Comparison of ENCODE assay signal across 21 cellular contexts in the genomic region with DNA sequence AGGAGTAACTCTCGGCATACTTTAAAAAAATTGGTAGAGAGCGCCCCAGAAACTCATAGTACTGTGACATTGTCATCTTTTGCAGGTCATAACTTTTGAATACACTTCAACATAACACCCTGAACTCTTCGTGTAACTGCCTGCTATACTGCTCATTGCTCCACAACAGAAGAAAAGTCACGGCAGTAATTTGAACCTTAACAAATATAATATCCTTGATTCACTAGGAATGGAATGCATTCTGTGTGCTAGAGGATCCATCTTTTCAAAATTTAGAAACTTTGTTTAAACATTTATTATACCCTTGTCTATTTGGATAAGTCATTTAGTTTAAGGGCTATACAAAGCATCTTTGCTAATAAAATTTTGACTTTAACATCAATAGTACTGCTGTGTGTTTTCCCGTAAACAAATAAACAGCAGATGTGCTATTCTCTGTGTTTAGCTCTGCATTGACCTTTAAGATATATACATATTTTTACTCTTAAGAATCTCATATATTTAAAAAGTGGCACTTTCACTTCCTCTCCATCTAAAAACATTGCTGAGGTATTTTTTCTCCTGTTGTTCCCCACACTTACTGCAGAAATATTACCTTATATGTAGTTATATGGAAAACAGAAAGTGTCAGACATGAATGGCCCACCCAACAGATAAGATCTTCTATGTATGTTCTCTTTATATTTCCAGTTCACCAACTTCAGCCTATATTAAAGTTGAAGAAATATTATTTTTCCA.
"Had no signal": no experiment of that assay in that cellular context is flagged by ENCODE, and none has a peak within 500 bp of the region (broad histone marks: within the 10 kb centered on the region; RNA-seq: fewer than 3 reads in every experiment).

No MANE protein-coding gene starts in this region.

- ATAC-seq: activated CD8-positive, alpha-beta T cell treated with anti-CD3 and anti-CD28 coated beads, Interleukin-2, amount 10 ng/mL, durations not matched to agents 7 days and 5 days; heart right ventricle; sciatic nerve; stimulated activated memory B cell treated with anti-CD40 and anti-IgM and Interleukin-4, amounts not matched to agents 10 μg/mL and 1 μg/mL and 100 μg/mL, for 72 hours had no signal

- H3K27me3 ChIP-seq: adrenal gland, heart right ventricle, transverse colon had no signal

- FAIRE-seq: kidney, urothelium cell line had no signal

- H3K27ac ChIP-seq: adrenal gland, epithelial cell of prostate, heart right ventricle, transverse colon, WERI-Rb-1 had no signal

- H3K4me2 ChIP-seq: smooth muscle cell had no signal

- H3K9me3 ChIP-seq: adrenal gland, transverse colon had no signal

- H3K4me1 ChIP-seq: adrenal gland, transverse colon had no signal

- DNase-seq: activated CD4-positive, alpha-beta T cell treated with anti-CD3 and anti-CD28 coated beads, Interleukin-2, amount 10 ng/mL, durations not matched to agents 7 days and 5 days; activated CD4-positive, CD25-positive, alpha-beta regulatory T cell treated with anti-CD3 and anti-CD28 coated beads, Interleukin-2, amount 50 U/mL, for 72 hours; activated CD8-positive, alpha-beta T cell treated with anti-CD3 and anti-CD28 coated beads, Interleukin-2, amount 10 ng/mL, durations not matched to agents 7 days and 5 days; activated gamma-delta T cell treated with Interleukin-2 at 50 U/mL for 16 hours; adrenal gland; cerebellar nuclear complex; cortex of kidney; endodermal cell; heart right ventricle; kidney; naive B cell; nucleus accumbens; stimulated activated CD4-positive, alpha-beta T cell treated with anti-CD3 and anti-CD28 coated beads, Interleukin-15, amount 100 ng/mL, for 24 hours; transverse colon; WERI-Rb-1 had no signal

- H3K4me3 ChIP-seq: adrenal gland, heart right ventricle, lung, smooth muscle cell, transverse colon had no signal

- H3K36me3 ChIP-seq: adrenal gland, heart right ventricle, transverse colon, WERI-Rb-1 had no signal
